In the genomic region with DNA sequence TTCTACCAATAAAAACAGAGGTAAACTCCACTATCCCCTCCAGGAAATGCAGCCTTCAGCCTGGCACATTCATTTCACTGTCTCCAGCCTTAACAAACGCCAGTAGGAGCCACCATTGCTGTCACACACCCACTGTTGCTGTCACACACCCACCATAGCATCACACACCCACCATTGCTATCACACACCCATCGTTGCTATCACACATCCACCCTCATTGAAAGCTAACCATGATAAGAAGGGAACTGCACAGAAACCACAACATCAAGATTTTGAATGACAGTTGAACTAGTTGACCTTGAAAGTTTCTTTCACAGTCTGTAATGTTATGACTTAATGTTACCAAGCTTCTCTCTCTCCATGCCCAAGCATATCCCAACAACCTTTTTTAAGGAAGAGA, we compare ENCODE assay signal across 25 cellular contexts. TPM values are rescaled to one million over a fixed set of nuclear protein-coding genes. Genes with fewer than 3 reads are reported as not detected.
A peak's percentile ranks its signal among the peaks of the same experiment; 100 is the strongest.
DNase-seq lines count a peak whose midpoint lies in the region; ATAC-seq and TF ChIP-seq lines count a peak whose summit lies in the region.
"Had no signal": no experiment of that assay in that cellular context is flagged by ENCODE, and none has a peak within 500 bp of the region (broad histone marks: within the 10 kb centered on the region; RNA-seq: fewer than 3 reads in every experiment).

No MANE protein-coding gene starts in this region.

- no peak overlapping the region for H3K27ac ChIP-seq in neural progenitor cell
- H3K27ac ChIP-seq: epithelial cell of prostate, heart left ventricle, HL-60 had no signal

- no peak overlapping the region for H3K4me3 Mint-ChIP-seq in activated naive CD8-positive, alpha-beta T cell treated with anti-CD3 and anti-CD28 coated beads, Interleukin-2, amount 10 ng/mL, durations not matched to agents 7 days and 5 days
- H3K4me3 Mint-ChIP-seq in activated naive CD8-positive, alpha-beta T cell treated with anti-CD3 and anti-CD28 coated beads, Interleukin-2, amount 50 U/mL, for 24 hours = no peak overlapping the region
- peak overlapping the region; percentile 19 for H3K4me3 Mint-ChIP-seq in T-helper 2 cell treated with Interferon-gamma antibody and Interleukin-4, amounts not matched to agents 5 μg/mL and 100 μg/mL, for 36 hours
- H3K4me3 Mint-ChIP-seq in neural progenitor cell = no peak overlapping the region
- H3K4me3 Mint-ChIP-seq: activated T-helper 17 cell treated with anti-CD3 and anti-CD28 coated beads, Interleukin-2, amount 50 U/mL, for 72 hours; HFFc6; stimulated activated memory B cell treated with anti-CD40 and anti-IgM and Interleukin-4, amounts not matched to agents 10 μg/mL and 1 μg/mL and 100 μg/mL, for 72 hours had no signal

- H3K27me3 Mint-ChIP-seq in activated naive CD8-positive, alpha-beta T cell treated with anti-CD3 and anti-CD28 coated beads, Interleukin-2, amount 10 ng/mL, durations not matched to agents 7 days and 5 days = no peaks in the 10 kb centered on the region
- H3K27me3 Mint-ChIP-seq in activated naive CD8-positive, alpha-beta T cell treated with anti-CD3 and anti-CD28 coated beads, Interleukin-2, amount 50 U/mL, for 24 hours = no peaks in the 10 kb centered on the region
- no peaks in the 10 kb centered on the region for H3K27me3 Mint-ChIP-seq in T-helper 2 cell treated with Interferon-gamma antibody and Interleukin-4, amounts not matched to agents 5 μg/mL and 100 μg/mL, for 36 hours (ENCODE audit: low read depth)
- H3K27me3 Mint-ChIP-seq in neural progenitor cell (ENCODE audit: insufficient read depth, low read depth) = peaks cover 2% of the 10 kb centered on the region
- H3K27me3 Mint-ChIP-seq: activated T-helper 17 cell treated with anti-CD3 and anti-CD28 coated beads, Interleukin-2, amount 50 U/mL, for 72 hours; stimulated activated memory B cell treated with anti-CD40 and anti-IgM and Interleukin-4, amounts not matched to agents 10 μg/mL and 1 μg/mL and 100 μg/mL, for 72 hours had no signal

- DNase-seq in activated naive CD8-positive, alpha-beta T cell treated with anti-CD3 and anti-CD28 coated beads, Interleukin-2, amount 10 ng/mL, durations not matched to agents 7 days and 5 days = no peak
- DNase-seq in activated naive CD8-positive, alpha-beta T cell treated with anti-CD3 and anti-CD28 coated beads, Interleukin-2, amount 50 U/mL, for 24 hours = no peak
- peak; percentile 42 for DNase-seq in T-helper 2 cell treated with Interferon-gamma antibody and Interleukin-4, amounts not matched to agents 5 μg/mL and 100 μg/mL, for 36 hours (ENCODE audit: low spot score)
- DNase-seq in head of caudate nucleus (peak in 31 of 42 donors; percentile 8 to 87 (median 48)), neural progenitor cell (ENCODE audit: low spot score) (no peak)
- DNase-seq in activated CD8-positive, alpha-beta memory T cell treated with anti-CD3 and anti-CD28 coated beads for 24 hours = no peak
- DNase-seq: activated CD4-positive, CD25-positive, alpha-beta regulatory T cell; C1 segment of cervical spinal cord; DMS 273 treated with DMSO at 0.1 percent for 48 hours; heart left ventricle; HFFc6; left colon; NCI-H1417; NCI-H2081 treated with DMSO at 0.1 percent for 48 hours; NCI-H446; occipital lobe; retina; SK-N-SH; small intestine; T-helper 9 cell had no signal

- H3F3A ChIP-seq in neural progenitor cell (ENCODE audit: low read depth) = no peaks in the 10 kb centered on the region

- no peak overlapping the region for H3K9ac ChIP-seq in neural progenitor cell
- H3K9ac ChIP-seq: SK-N-SH had no signal

- H3K4me1 ChIP-seq in neural progenitor cell = no peaks in the 10 kb centered on the region
- H3K4me1 ChIP-seq: heart left ventricle had no signal

- H4K20me1 ChIP-seq in neural progenitor cell (ENCODE audit: low read depth) = no peaks in the 10 kb centered on the region

- no peak for TF ChIP-seq CTCF in neural progenitor cell (IDR thresholded peaks at IDR 0.05)

- peaks cover 61% of the 10 kb centered on the region for H3K36me3 Mint-ChIP-seq in activated naive CD8-positive, alpha-beta T cell treated with anti-CD3 and anti-CD28 coated beads, Interleukin-2, amount 10 ng/mL, durations not matched to agents 7 days and 5 days
- H3K36me3 Mint-ChIP-seq in activated naive CD8-positive, alpha-beta T cell treated with anti-CD3 and anti-CD28 coated beads, Interleukin-2, amount 50 U/mL, for 24 hours (ENCODE audit: low read depth) = peaks cover 62% of the 10 kb centered on the region
- peaks cover 69% of the 10 kb centered on the region for H3K36me3 Mint-ChIP-seq in T-helper 2 cell treated with Interferon-gamma antibody and Interleukin-4, amounts not matched to agents 5 μg/mL and 100 μg/mL, for 36 hours (ENCODE audit: low read depth)
- H3K36me3 Mint-ChIP-seq in neural progenitor cell = peaks cover 41% of the 10 kb centered on the region

- peaks cover 16% of the 10 kb centered on the region for H3K9me3 Mint-ChIP-seq in activated naive CD8-positive, alpha-beta T cell treated with anti-CD3 and anti-CD28 coated beads, Interleukin-2, amount 10 ng/mL, durations not matched to agents 7 days and 5 days
- H3K9me3 Mint-ChIP-seq in activated naive CD8-positive, alpha-beta T cell treated with anti-CD3 and anti-CD28 coated beads, Interleukin-2, amount 50 U/mL, for 24 hours = peaks cover 27% of the 10 kb centered on the region
- H3K9me3 Mint-ChIP-seq in T-helper 2 cell treated with Interferon-gamma antibody and Interleukin-4, amounts not matched to agents 5 μg/mL and 100 μg/mL, for 36 hours = peaks cover 30% of the 10 kb centered on the region
- peaks cover 24% of the 10 kb centered on the region for H3K9me3 Mint-ChIP-seq in neural progenitor cell

- H3K27me3 ChIP-seq in neural progenitor cell = no peaks in the 10 kb centered on the region
- H3K27me3 ChIP-seq: heart left ventricle had no signal

- no peaks in the 10 kb centered on the region for H3K9me3 ChIP-seq in neural progenitor cell (ENCODE audit: low read depth)

- ATAC-seq in activated naive CD8-positive, alpha-beta T cell treated with anti-CD3 and anti-CD28 coated beads, Interleukin-2, amount 10 ng/mL, durations not matched to agents 7 days and 5 days (ENCODE audit: low read depth) = no peak
- ATAC-seq in activated naive CD8-positive, alpha-beta T cell treated with anti-CD3 and anti-CD28 coated beads, Interleukin-2, amount 50 U/mL, for 24 hours = no peak
- no peak for ATAC-seq in GM21576 (IDR thresholded peaks at IDR 0.05; ENCODE audit: unreplicated experiment)
- ATAC-seq: activated T-helper 17 cell treated with anti-CD3 and anti-CD28 coated beads, Interleukin-2, amount 50 U/mL, for 72 hours; heart left ventricle; left colon; stimulated activated memory B cell treated with anti-CD40 and anti-IgM and Interleukin-4, amounts not matched to agents 10 μg/mL and 1 μg/mL and 100 μg/mL, for 72 hours had no signal

- H3K27ac Mint-ChIP-seq in activated naive CD8-positive, alpha-beta T cell treated with anti-CD3 and anti-CD28 coated beads, Interleukin-2, amount 10 ng/mL, durations not matched to agents 7 days and 5 days = peak overlapping the region; percentile 24
- no peak overlapping the region for H3K27ac Mint-ChIP-seq in activated naive CD8-positive, alpha-beta T cell treated with anti-CD3 and anti-CD28 coated beads, Interleukin-2, amount 50 U/mL, for 24 hours
- H3K27ac Mint-ChIP-seq in T-helper 2 cell treated with Interferon-gamma antibody and Interleukin-4, amounts not matched to agents 5 μg/mL and 100 μg/mL, for 36 hours = peak overlapping the region; percentile 64
- H3K27ac Mint-ChIP-seq in neural progenitor cell = no peak overlapping the region
- H3K27ac Mint-ChIP-seq: activated T-helper 17 cell treated with anti-CD3 and anti-CD28 coated beads, Interleukin-2, amount 50 U/mL, for 72 hours; HFFc6; stimulated activated memory B cell treated with anti-CD40 and anti-IgM and Interleukin-4, amounts not matched to agents 10 μg/mL and 1 μg/mL and 100 μg/mL, for 72 hours had no signal

- peaks cover 25% of the 10 kb centered on the region for H3K79me2 ChIP-seq in neural progenitor cell (ENCODE audit: low read depth)

- peaks cover 12% of the 10 kb centered on the region for H3K36me3 ChIP-seq in neural progenitor cell

- no peak overlapping the region for H3K4me3 ChIP-seq in neural progenitor cell
- H3K4me3 ChIP-seq: heart left ventricle had no signal

- no peak overlapping the region for H2AFZ ChIP-seq in neural progenitor cell (replicated peaks)

- intact Hi-C loops in head of caudate nucleus (cut with DNase I) = no loop called here

- H3K4me2 ChIP-seq in neural progenitor cell = no peak overlapping the region
- H3K4me2 ChIP-seq: SK-N-SH had no signal

- POLR2A ChIA-PET in activated naive CD8-positive, alpha-beta T cell treated with anti-CD3 and anti-CD28 coated beads, Interleukin-2, amount 10 ng/mL, durations not matched to agents 7 days and 5 days (lab: Charles Lee) = no interaction called here

- H3K4me1 Mint-ChIP-seq in activated naive CD8-positive, alpha-beta T cell treated with anti-CD3 and anti-CD28 coated beads, Interleukin-2, amount 10 ng/mL, durations not matched to agents 7 days and 5 days = peaks cover 8% of the 10 kb centered on the region
- H3K4me1 Mint-ChIP-seq in activated naive CD8-positive, alpha-beta T cell treated with anti-CD3 and anti-CD28 coated beads, Interleukin-2, amount 50 U/mL, for 24 hours = peaks cover 4% of the 10 kb centered on the region
- peaks cover 41% of the 10 kb centered on the region for H3K4me1 Mint-ChIP-seq in T-helper 2 cell treated with Interferon-gamma antibody and Interleukin-4, amounts not matched to agents 5 μg/mL and 100 μg/mL, for 36 hours (ENCODE audit: low read depth)
- H3K4me1 Mint-ChIP-seq in neural progenitor cell = no peaks in the 10 kb centered on the region
- H3K4me1 Mint-ChIP-seq: activated T-helper 17 cell treated with anti-CD3 and anti-CD28 coated beads, Interleukin-2, amount 50 U/mL, for 72 hours; stimulated activated memory B cell treated with anti-CD40 and anti-IgM and Interleukin-4, amounts not matched to agents 10 μg/mL and 1 μg/mL and 100 μg/mL, for 72 hours had no signal

RNA-seq across cellular contexts. Expression of gene SHCBP1, which starts 38.1 kb away (rescaled TPM):
- 10 to 100 TPM; 29.2 to 33.0 TPM for total RNA-seq in activated naive CD8-positive, alpha-beta T cell treated with anti-CD3 and anti-CD28 coated beads, Interleukin-2, amount 10 ng/mL, durations not matched to agents 7 days and 5 days
- 13.4 and 18.7 TPM in 2 replicates for total RNA-seq in neural progenitor cell (ENCODE audit: low replicate concordance)

Comparison
In these comparisons a context has a peak if more than half of its experiments do, and no peak if none do; other contexts are left out.
1. H3K27ac Mint-ChIP-seq: peak in activated naive CD8-positive, alpha-beta T cell treated with anti-CD3 and anti-CD28 coated beads, Interleukin-2, amount 10 ng/mL, durations not matched to agents 7 days and 5 days (single experiment) and T-helper 2 cell treated with Interferon-gamma antibody and Interleukin-4, amounts not matched to agents 5 μg/mL and 100 μg/mL, for 36 hours (single experiment); none in activated naive CD8-positive, alpha-beta T cell treated with anti-CD3 and anti-CD28 coated beads, Interleukin-2, amount 50 U/mL, for 24 hours (single experiment) and neural progenitor cell (single experiment).
2. DNase-seq: peak in T-helper 2 cell treated with Interferon-gamma antibody and Interleukin-4, amounts not matched to agents 5 μg/mL and 100 μg/mL, for 36 hours (single experiment) and head of caudate nucleus (31 of 42); none in activated naive CD8-positive, alpha-beta T cell treated with anti-CD3 and anti-CD28 coated beads, Interleukin-2, amount 10 ng/mL, durations not matched to agents 7 days and 5 days (single experiment), activated naive CD8-positive, alpha-beta T cell treated with anti-CD3 and anti-CD28 coated beads, Interleukin-2, amount 50 U/mL, for 24 hours (single experiment), neural progenitor cell (single experiment) and activated CD8-positive, alpha-beta memory T cell treated with anti-CD3 and anti-CD28 coated beads for 24 hours (single experiment).